Comparison of ENCODE assay signal across 8 cellular contexts in the genomic region with DNA sequence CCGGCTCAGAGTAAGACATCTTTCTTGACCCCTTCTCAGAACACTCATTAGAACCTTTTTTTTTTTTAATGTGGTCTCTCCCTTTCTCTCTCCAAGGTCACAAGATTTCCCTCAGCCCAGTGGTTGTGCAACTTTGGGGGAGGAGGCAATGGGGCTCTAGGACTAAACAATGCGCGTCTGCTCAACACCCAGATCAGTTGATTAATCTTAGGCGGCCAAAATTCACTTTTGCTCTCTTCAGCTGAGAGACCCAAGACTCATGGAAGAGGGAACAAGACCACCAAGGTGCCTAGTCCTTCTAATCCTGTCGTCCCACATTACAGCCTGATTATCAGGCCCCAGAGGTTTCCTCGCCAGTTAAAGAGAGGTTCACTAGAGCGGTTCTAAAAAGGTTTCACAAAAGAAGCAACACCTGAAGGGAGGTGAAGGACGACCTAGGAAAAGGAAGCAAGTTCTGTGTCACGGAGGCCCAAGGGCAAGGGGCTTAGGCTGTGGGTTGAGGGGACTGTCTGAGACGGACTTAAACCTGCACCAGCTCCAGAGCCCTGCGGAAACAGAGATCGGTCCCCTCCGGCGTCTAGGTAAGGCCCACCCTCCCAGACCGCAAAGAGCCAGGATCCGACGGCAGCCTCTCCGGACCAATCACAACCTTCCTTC. TPM values are rescaled to one million over a fixed set of nuclear protein-coding genes. Genes with fewer than 3 reads are reported as not detected.
DNase-seq lines count a peak whose midpoint lies in the region; ATAC-seq, FAIRE-seq and TF ChIP-seq lines count a peak whose summit lies in the region.

No MANE protein-coding gene starts in this region.

- peaks cover 37% of the 10 kb centered on the region for H3K4me1 ChIP-seq in Panc1 (ENCODE audit: control insufficient read depth, insufficient read depth, low read length)
- peaks cover 29% of the 10 kb centered on the region for H3K4me1 ChIP-seq in effector memory CD4-positive, alpha-beta T cell (ENCODE audit: control insufficient read depth, insufficient read depth, low read length, poor library complexity, severe bottlenecking)

- peaks cover 42% of the 10 kb centered on the region for H3K4me1 Mint-ChIP-seq in activated CD4-positive, alpha-beta T cell treated with anti-CD3 and anti-CD28 coated beads, Interleukin-2, amount 10 ng/mL, durations not matched to agents 7 days and 5 days

- H3K4me3 Mint-ChIP-seq in activated CD4-positive, alpha-beta T cell treated with anti-CD3 and anti-CD28 coated beads, Interleukin-2, amount 10 ng/mL, durations not matched to agents 7 days and 5 days: peak overlapping the region; percentile 89

- DNase-seq in activated CD4-positive, alpha-beta T cell treated with anti-CD3 and anti-CD28 coated beads, Interleukin-2, amount 10 ng/mL, durations not matched to agents 7 days and 5 days: peak; percentile 31
- DNase-seq in activated CD4-positive, alpha-beta T cell treated with anti-CD3 and anti-CD28 coated beads, Interleukin-2, amount 50 U/mL, for 4 hours: no peak
- DNase-seq in Panc1 (ENCODE audit: low read depth, low spot score): no peak
- DNase-seq in effector memory CD4-positive, alpha-beta T cell: no peak
- peak; percentile 62 for DNase-seq in mucosa of gallbladder (ENCODE audit: low spot score)
- no peak for DNase-seq in HTR-8/SVneo (ENCODE audit: insufficient read length, low spot score)
- DNase-seq in COR-L47 (lab: John Stamatoyannopoulos, UW): no peak
- DNase-seq in D721Med (ENCODE audit: insufficient read length, low spot score): no peak

- in situ Hi-C loops in Panc1 (cut with HindIII; ENCODE audit: low pct_unique_long_range_greater_than_20kb, low sequenced_read_pairs): no loop called here

- no peak for FAIRE-seq in HTR-8/SVneo (lab: Jason Lieb, UNC)
- FAIRE-seq in D721Med (lab: Jason Lieb, UNC): no peak

- ATAC-seq in Panc1: no peak

- H3K9me3 ChIP-seq in Panc1 (ENCODE audit: control insufficient read depth, insufficient read depth, low read depth, low read length): no peaks in the 10 kb centered on the region
- no peaks in the 10 kb centered on the region for H3K9me3 ChIP-seq in effector memory CD4-positive, alpha-beta T cell (ENCODE audit: control insufficient read depth, low read length)

- H3K27me3 Mint-ChIP-seq in activated CD4-positive, alpha-beta T cell treated with anti-CD3 and anti-CD28 coated beads, Interleukin-2, amount 10 ng/mL, durations not matched to agents 7 days and 5 days: no peaks in the 10 kb centered on the region

- peak overlapping the region; percentile 66 to 80 for H3K4me3 ChIP-seq in Panc1 (ENCODE audit: low read depth in 2 of 2, low read length in 2 of 2)
- peak overlapping the region; percentile 62 for H3K4me3 ChIP-seq in effector memory CD4-positive, alpha-beta T cell (ENCODE audit: insufficient read depth, low read depth, low read length, poor library complexity, severe bottlenecking)

- peak overlapping the region; percentile 98 for H3K27ac Mint-ChIP-seq in activated CD4-positive, alpha-beta T cell treated with anti-CD3 and anti-CD28 coated beads, Interleukin-2, amount 10 ng/mL, durations not matched to agents 7 days and 5 days

- intact Hi-C loops in Panc1 (cut with micrococcal nuclease; ENCODE audit: unreplicated experiment): no loop called here

- no peaks in the 10 kb centered on the region for H3K9me3 Mint-ChIP-seq in activated CD4-positive, alpha-beta T cell treated with anti-CD3 and anti-CD28 coated beads, Interleukin-2, amount 10 ng/mL, durations not matched to agents 7 days and 5 days

- H3K27me3 ChIP-seq in Panc1 (ENCODE audit: control insufficient read depth, insufficient read depth, low read length): no peaks in the 10 kb centered on the region
- no peaks in the 10 kb centered on the region for H3K27me3 ChIP-seq in effector memory CD4-positive, alpha-beta T cell (replicated peaks; ENCODE audit: control insufficient read depth, insufficient read depth, low read length, poor library complexity, severe bottlenecking)

- H3K36me3 ChIP-seq in Panc1 (ENCODE audit: control insufficient read depth, insufficient read depth, low read length): no peaks in the 10 kb centered on the region; the same call in 1 of the 2 replicates
- H3K36me3 ChIP-seq in effector memory CD4-positive, alpha-beta T cell (ENCODE audit: control insufficient read depth, insufficient read depth, low read length): peaks cover 3% of the 10 kb centered on the region

- H3K36me3 Mint-ChIP-seq in activated CD4-positive, alpha-beta T cell treated with anti-CD3 and anti-CD28 coated beads, Interleukin-2, amount 10 ng/mL, durations not matched to agents 7 days and 5 days (ENCODE audit: low read depth): no peaks in the 10 kb centered on the region

- BruUV-seq in Panc1 (replicated peaks; lab: Mats Ljungman, UMichigan): TSS peak; percentile 67

- H3K27ac ChIP-seq in Panc1 (ENCODE audit: low read length): peak overlapping the region; percentile 98
- H3K27ac ChIP-seq in effector memory CD4-positive, alpha-beta T cell (ENCODE audit: insufficient read depth, low read length, poor library complexity, severe bottlenecking): peak overlapping the region; percentile 91

- TF ChIP-seq CTCF in Panc1 (IDR thresholded peaks at IDR 0.05): no peak
- TF ChIP-seq CTCF in D721Med (IDR thresholded peaks at IDR 0.05; ENCODE audit: insufficient read depth, missing control alignments): no peak

- POLR2A ChIA-PET in activated CD4-positive, alpha-beta T cell treated with anti-CD3 and anti-CD28 coated beads, Interleukin-2, amount 10 ng/mL, durations not matched to agents 7 days and 5 days (lab: Charles Lee): interaction anchor here (0.6 to 1.2 kb wide), 5 partner anchors 8 to 1675 kb away, joined by 3 to 5 read pairs (median 3); partner anchors contain the start of gene SP1
- POLR2A ChIA-PET in Panc1 (lab: Charles Lee): interaction anchor here (0.5 to 1.2 kb wide), 7 partner anchors 15 to 708 kb away, joined by 3 to 6 read pairs (median 3); no protein-coding TSS in a partner anchor

- CTCF ChIA-PET in activated CD4-positive, alpha-beta T cell treated with anti-CD3 and anti-CD28 coated beads, Interleukin-2, amount 10 ng/mL, durations not matched to agents 7 days and 5 days (lab: Charles Lee): interaction anchor here (0.6 to 2.7 kb wide), 15 partner anchors 9 to 508 kb away, joined by 3 to 22 read pairs (median 4); partner anchors contain the start of gene AAAS
- CTCF ChIA-PET in Panc1 (lab: Charles Lee): interaction anchor here (0.7 kb wide), 1 partner anchor 18 kb away, joined by 6 read pairs; no protein-coding TSS in a partner anchor

RNA-seq across cellular contexts. Expression of gene TARBP2, which starts 0.8 kb away (rescaled TPM):
- total RNA-seq in activated CD4-positive, alpha-beta T cell treated with anti-CD3 and anti-CD28 coated beads, Interleukin-2, amount 10 ng/mL, durations not matched to agents 7 days and 5 days: 10 to 100 TPM; 32.6 to 35.9 TPM
- total RNA-seq in Panc1 (2021; ENCODE audit: unreplicated experiment) (67.3 TPM), mucosa of gallbladder (33.3 TPM)
- polyA plus RNA-seq in Panc1 (2012; ENCODE audit: insufficient read length): 60.6 TPM

RNA-seq across cellular contexts. Expression of gene MAP3K12, which starts 1.0 kb away (rescaled TPM):
- total RNA-seq in activated CD4-positive, alpha-beta T cell treated with anti-CD3 and anti-CD28 coated beads, Interleukin-2, amount 10 ng/mL, durations not matched to agents 7 days and 5 days: 10 to 100 TPM; 26.0 to 26.1 TPM
- total RNA-seq in Panc1 (2021; ENCODE audit: unreplicated experiment) (32.2 TPM), mucosa of gallbladder (29.2 TPM)
- polyA plus RNA-seq in Panc1 (2012; ENCODE audit: insufficient read length): 43.9 TPM

RNA-seq across cellular contexts. Expression of gene NPFF, which starts 7.0 kb away (rescaled TPM):
- total RNA-seq in activated CD4-positive, alpha-beta T cell treated with anti-CD3 and anti-CD28 coated beads, Interleukin-2, amount 10 ng/mL, durations not matched to agents 7 days and 5 days: not detected
- total RNA-seq in Panc1 (2021; ENCODE audit: unreplicated experiment): not detected
- polyA plus RNA-seq in Panc1 (2012; ENCODE audit: insufficient read length): not detected
- total RNA-seq in mucosa of gallbladder: not detected

RNA-seq across cellular contexts. Expression of gene PCBP2, which starts 48.3 kb away (rescaled TPM):
- 100 to 1,000 TPM; 882 to 943 TPM for total RNA-seq in activated CD4-positive, alpha-beta T cell treated with anti-CD3 and anti-CD28 coated beads, Interleukin-2, amount 10 ng/mL, durations not matched to agents 7 days and 5 days
- total RNA-seq in Panc1 (2021; ENCODE audit: unreplicated experiment) (836 TPM), mucosa of gallbladder (713 TPM)
- 703 TPM for polyA plus RNA-seq in Panc1 (2012; ENCODE audit: insufficient read length)

RNA-seq across cellular contexts. Expression of gene PRR13, which starts 58.7 kb away (rescaled TPM):
- 100 to 1,000 TPM; 223 to 229 TPM for total RNA-seq in activated CD4-positive, alpha-beta T cell treated with anti-CD3 and anti-CD28 coated beads, Interleukin-2, amount 10 ng/mL, durations not matched to agents 7 days and 5 days
- total RNA-seq in Panc1 (2021; ENCODE audit: unreplicated experiment): 454 TPM
- 425 TPM for polyA plus RNA-seq in Panc1 (2012; ENCODE audit: insufficient read length)
- 326 TPM for total RNA-seq in mucosa of gallbladder

Comparison
In these comparisons a context has a peak if more than half of its experiments do, and no peak if none do; other contexts are left out.
1. DNase-seq: peak in activated CD4-positive, alpha-beta T cell treated with anti-CD3 and anti-CD28 coated beads, Interleukin-2, amount 10 ng/mL, durations not matched to agents 7 days and 5 days (single experiment) and mucosa of gallbladder (single experiment); none in activated CD4-positive, alpha-beta T cell treated with anti-CD3 and anti-CD28 coated beads, Interleukin-2, amount 50 U/mL, for 4 hours (0 of 2), Panc1 (single experiment), effector memory CD4-positive, alpha-beta T cell (0 of 3), HTR-8/SVneo (single experiment), COR-L47 (single experiment) and D721Med (single experiment).